ENCODE assay signal across 1 cellular context in the genomic region with DNA sequence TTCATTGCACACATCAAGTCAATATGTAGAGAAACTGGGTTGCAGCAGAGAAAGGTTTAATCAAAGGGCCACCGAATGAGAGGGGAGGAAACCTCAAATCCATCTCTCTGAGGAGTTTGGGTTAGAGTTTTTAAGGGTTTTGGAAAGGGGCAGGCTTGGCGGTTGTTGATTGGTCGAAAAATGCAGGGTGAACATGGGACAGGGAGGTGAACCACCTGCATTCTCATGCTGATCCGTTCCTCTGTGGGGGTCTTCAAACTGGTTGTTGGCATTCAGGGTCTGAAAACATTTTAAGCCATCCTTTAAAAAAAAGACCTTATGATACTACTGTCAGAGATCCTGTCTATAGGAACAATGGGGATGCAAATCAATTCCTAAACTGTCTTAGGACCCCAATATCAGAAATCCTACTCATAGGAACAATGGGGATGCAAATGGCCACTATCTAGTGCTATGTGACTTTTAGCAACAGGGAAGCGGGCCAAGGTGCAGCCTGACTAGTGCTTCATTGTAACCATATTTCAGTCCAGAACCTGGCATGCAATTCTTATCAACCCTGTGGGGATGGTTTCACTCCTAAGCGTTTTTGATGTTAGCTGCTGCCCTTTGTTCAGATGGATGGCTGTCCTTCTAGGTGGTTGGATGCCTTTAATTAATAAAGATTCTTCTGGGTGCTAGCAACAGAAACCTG.
TF ChIP-seq lines count a peak whose summit lies in the region.

No MANE protein-coding gene starts in this region.

TF ChIP-seq in GM23338, 12 proteins besides CTCF, POLR2A, EP300 and RAD21 (continued from another document):
- TF ChIP-seq, protein P1, sequence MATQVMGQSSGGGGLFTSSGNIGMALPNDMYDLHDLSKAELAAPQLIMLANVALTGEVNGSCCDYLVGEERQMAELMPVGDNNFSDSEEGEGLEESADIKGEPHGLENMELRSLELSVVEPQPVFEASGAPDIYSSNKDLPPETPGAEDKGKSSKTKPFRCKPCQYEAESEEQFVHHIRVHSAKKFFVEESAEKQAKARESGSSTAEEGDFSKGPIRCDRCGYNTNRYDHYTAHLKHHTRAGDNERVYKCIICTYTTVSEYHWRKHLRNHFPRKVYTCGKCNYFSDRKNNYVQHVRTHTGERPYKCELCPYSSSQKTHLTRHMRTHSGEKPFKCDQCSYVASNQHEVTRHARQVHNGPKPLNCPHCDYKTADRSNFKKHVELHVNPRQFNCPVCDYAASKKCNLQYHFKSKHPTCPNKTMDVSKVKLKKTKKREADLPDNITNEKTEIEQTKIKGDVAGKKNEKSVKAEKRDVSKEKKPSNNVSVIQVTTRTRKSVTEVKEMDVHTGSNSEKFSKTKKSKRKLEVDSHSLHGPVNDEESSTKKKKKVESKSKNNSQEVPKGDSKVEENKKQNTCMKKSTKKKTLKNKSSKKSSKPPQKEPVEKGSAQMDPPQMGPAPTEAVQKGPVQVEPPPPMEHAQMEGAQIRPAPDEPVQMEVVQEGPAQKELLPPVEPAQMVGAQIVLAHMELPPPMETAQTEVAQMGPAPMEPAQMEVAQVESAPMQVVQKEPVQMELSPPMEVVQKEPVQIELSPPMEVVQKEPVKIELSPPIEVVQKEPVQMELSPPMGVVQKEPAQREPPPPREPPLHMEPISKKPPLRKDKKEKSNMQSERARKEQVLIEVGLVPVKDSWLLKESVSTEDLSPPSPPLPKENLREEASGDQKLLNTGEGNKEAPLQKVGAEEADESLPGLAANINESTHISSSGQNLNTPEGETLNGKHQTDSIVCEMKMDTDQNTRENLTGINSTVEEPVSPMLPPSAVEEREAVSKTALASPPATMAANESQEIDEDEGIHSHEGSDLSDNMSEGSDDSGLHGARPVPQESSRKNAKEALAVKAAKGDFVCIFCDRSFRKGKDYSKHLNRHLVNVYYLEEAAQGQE (IDR thresholded peaks at IDR 0.05; ENCODE audit: unreplicated experiment) = no peak
- TF ChIP-seq, protein P2, sequence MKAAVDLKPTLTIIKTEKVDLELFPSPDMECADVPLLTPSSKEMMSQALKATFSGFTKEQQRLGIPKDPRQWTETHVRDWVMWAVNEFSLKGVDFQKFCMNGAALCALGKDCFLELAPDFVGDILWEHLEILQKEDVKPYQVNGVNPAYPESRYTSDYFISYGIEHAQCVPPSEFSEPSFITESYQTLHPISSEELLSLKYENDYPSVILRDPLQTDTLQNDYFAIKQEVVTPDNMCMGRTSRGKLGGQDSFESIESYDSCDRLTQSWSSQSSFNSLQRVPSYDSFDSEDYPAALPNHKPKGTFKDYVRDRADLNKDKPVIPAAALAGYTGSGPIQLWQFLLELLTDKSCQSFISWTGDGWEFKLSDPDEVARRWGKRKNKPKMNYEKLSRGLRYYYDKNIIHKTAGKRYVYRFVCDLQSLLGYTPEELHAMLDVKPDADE (IDR thresholded peaks at IDR 0.05) = no peak
- no peak for TF ChIP-seq ZNF114 (CRISPR knock-in tag; IDR thresholded peaks at IDR 0.05)
- no peak for TF ChIP-seq EZH2phosphoT487 (IDR thresholded peaks at IDR 0.05; ENCODE audit: unreplicated experiment)
- TF ChIP-seq POLR2AphosphoS5 (IDR thresholded peaks at IDR 0.05; ENCODE audit: low read depth) = no peak
- no peak for TF ChIP-seq NANOG (IDR thresholded peaks at IDR 0.05; ENCODE audit: borderline replicate concordance)
